ENCODE assay signal across 26 cellular contexts in genomic region chr2:211144974-211145373, GRCh38.
"Had no signal": no experiment of that assay in that cellular context is flagged by ENCODE, and none has a peak within 500 bp of the region (broad histone marks: within the 10 kb centered on the region; RNA-seq: fewer than 3 reads in every experiment).

No MANE protein-coding gene starts in this region.

- H3K27ac Mint-ChIP-seq: naive thymus-derived CD4-positive, alpha-beta T cell; nephron; neural progenitor cell; stimulated activated effector memory CD8-positive, alpha-beta T cell treated with anti-CD3 and anti-CD28 coated beads, Interleukin-12 subunit alpha, Interleukin-12 subunit beta, amount 100 ng/mL, for 72 hours had no signal

- H3K27me3 Mint-ChIP-seq: naive thymus-derived CD4-positive, alpha-beta T cell had no signal

- H3K27ac ChIP-seq: coronary artery, esophagus squamous epithelium, heart right ventricle, neural progenitor cell, prostate gland, right atrium auricular region, stomach, thyroid gland, vagina had no signal

- H3K4me1 ChIP-seq: esophagus squamous epithelium, heart right ventricle, neural progenitor cell, prostate gland, right atrium auricular region, stomach, thyroid gland, vagina had no signal

- H3K4me3 Mint-ChIP-seq: naive thymus-derived CD4-positive, alpha-beta T cell; nephron; neural progenitor cell; stimulated activated effector memory CD8-positive, alpha-beta T cell treated with anti-CD3 and anti-CD28 coated beads, Interleukin-12 subunit alpha, Interleukin-12 subunit beta, amount 100 ng/mL, for 72 hours had no signal

- H3K4me1 Mint-ChIP-seq: naive thymus-derived CD4-positive, alpha-beta T cell; nephron; neural progenitor cell; stimulated activated effector memory CD8-positive, alpha-beta T cell treated with anti-CD3 and anti-CD28 coated beads, Interleukin-12 subunit alpha, Interleukin-12 subunit beta, amount 100 ng/mL, for 72 hours had no signal

- H2AFZ ChIP-seq: neural progenitor cell had no signal

- ATAC-seq: heart right ventricle; naive thymus-derived CD4-positive, alpha-beta T cell; sciatic nerve; stimulated activated effector memory CD8-positive, alpha-beta T cell treated with anti-CD3 and anti-CD28 coated beads, Interleukin-12 subunit alpha, Interleukin-12 subunit beta, amount 100 ng/mL, for 72 hours had no signal

- H3K27me3 ChIP-seq: esophagus squamous epithelium, heart right ventricle, neural progenitor cell, right atrium auricular region, stomach, thyroid gland, vagina had no signal

- H3K4me2 ChIP-seq: neural progenitor cell, smooth muscle cell had no signal

- DNase-seq: dermis blood vessel endothelial cell; effector memory CD4-positive, alpha-beta T cell; erythroblast; esophagus squamous epithelium; foreskin melanocyte; glutamatergic neuron; heart right ventricle; hypothalamus; mesendoderm; midbrain; naive thymus-derived CD4-positive, alpha-beta T cell; stimulated activated CD4-positive, alpha-beta T cell treated with anti-CD3 and anti-CD28 coated beads, Interleukin-2, amount 100 ng/mL, for 24 hours; stimulated activated CD4-positive, alpha-beta T cell treated with anti-CD3 and anti-CD28 coated beads, Interleukin-4, amount 100 ng/mL, for 24 hours; stimulated activated naive CD4-positive, alpha-beta T cell treated with Interleukin-2 at 50 U/mL for 16 hours; stomach; thyroid gland had no signal

- H3K36me3 Mint-ChIP-seq: naive thymus-derived CD4-positive, alpha-beta T cell; neural progenitor cell; stimulated activated effector memory CD8-positive, alpha-beta T cell treated with anti-CD3 and anti-CD28 coated beads, Interleukin-12 subunit alpha, Interleukin-12 subunit beta, amount 100 ng/mL, for 72 hours had no signal

- H3K4me3 ChIP-seq: coronary artery, esophagus squamous epithelium, heart right ventricle, lung, neural progenitor cell, prostate gland, right atrium auricular region, smooth muscle cell, stomach, thyroid gland, vagina had no signal

- H3K36me3 ChIP-seq: esophagus squamous epithelium, heart right ventricle, neural progenitor cell, prostate gland, right atrium auricular region, stomach, thyroid gland, vagina had no signal

- H3K9me3 ChIP-seq: esophagus squamous epithelium, heart right ventricle, prostate gland, right atrium auricular region, stomach, thyroid gland, vagina had no signal

- H3K9ac ChIP-seq: neural progenitor cell had no signal
